Comparison of ENCODE assay signal across 35 cellular contexts in genomic region chr5:141761-142160, GRCh38. TPM values are rescaled to one million over a fixed set of nuclear protein-coding genes. Genes with fewer than 3 reads are reported as not detected.
"Had no signal": no experiment of that assay in that cellular context is flagged by ENCODE, and none has a peak within 500 bp of the region (broad histone marks: within the 10 kb centered on the region; RNA-seq: fewer than 3 reads in every experiment).

No MANE protein-coding gene starts in this region.

- H3K4me3 Mint-ChIP-seq: activated B cell treated with CpG ODN at 0.5 μM for 24 hours; activated CD8-positive, alpha-beta T cell treated with anti-CD3 and anti-CD28 coated beads for 36 hours; activated naive CD8-positive, alpha-beta T cell treated with anti-CD3 and anti-CD28 coated beads for 36 hours; activated T-cell treated with anti-CD3 and anti-CD28 coated beads, Interleukin-2, amount 50 U/mL, for 72 hours; activated T-helper 17 cell treated with anti-CD3 and anti-CD28 coated beads, Interleukin-2, amount 50 U/mL, for 72 hours had no signal

- H3K4me2 ChIP-seq: KMS-11 had no signal

- H3K27ac ChIP-seq: brain microvascular endothelial cell, KMS-11, SJSA1, VCaP had no signal

- DNase-seq: activated B cell treated with CpG ODN at 0.5 μM for 24 hours; activated CD4-positive, alpha-beta T cell treated with anti-CD3 and anti-CD28 coated beads for 48 hours; activated CD4-positive, alpha-beta T cell treated with anti-CD3 and anti-CD28 coated beads, Interleukin-2, amount 50 U/mL, for 4 hours; activated CD4-positive, CD25-positive, alpha-beta regulatory T cell treated with anti-CD3 and anti-CD28 coated beads, Interleukin-2, amount 50 U/mL, for 72 hours; activated CD8-positive, alpha-beta T cell treated with anti-CD3 and anti-CD28 coated beads for 36 hours; activated effector memory CD4-positive, alpha-beta T cell treated with anti-CD3 and anti-CD28 coated beads, Interleukin-2, amount 50 U/mL, for 16 hours; activated naive CD4-positive, alpha-beta T cell; activated naive CD4-positive, alpha-beta T cell treated with anti-CD3 and anti-CD28 coated beads, Interleukin-2, amount 50 U/mL, for 16 hours; activated naive CD8-positive, alpha-beta T cell treated with anti-CD3 and anti-CD28 coated beads for 36 hours; activated T-cell treated with anti-CD3 and anti-CD28 coated beads, Interleukin-2, amount 50 U/mL, for 1 hour; activated T-cell treated with anti-CD3 and anti-CD28 coated beads, Interleukin-2, amount 50 U/mL, for 72 hours; amniotic stem cell; aorta; brain microvascular endothelial cell; MM.1S; MV-4-11; NCI-H1092; NCI-H1436 treated with DMSO at 0.1 percent for 48 hours; NCI-H1694 treated with DMSO at 0.1 percent for 48 hours; NCI-H2029; NCI-H345; NCI-H524 treated with DMSO at 0.1 percent for 48 hours; SHP77 treated with DMSO at 0.1 percent for 48 hours; SW 1271; T-helper 1 cell; T-helper 2 cell; T-helper 9 cell had no signal

- H3K9ac ChIP-seq: KMS-11 had no signal

- H3K27ac Mint-ChIP-seq: activated B cell treated with CpG ODN at 0.5 μM for 24 hours; activated CD8-positive, alpha-beta T cell treated with anti-CD3 and anti-CD28 coated beads for 36 hours; activated naive CD8-positive, alpha-beta T cell treated with anti-CD3 and anti-CD28 coated beads for 36 hours; activated T-cell treated with anti-CD3 and anti-CD28 coated beads, Interleukin-2, amount 50 U/mL, for 72 hours; activated T-helper 17 cell treated with anti-CD3 and anti-CD28 coated beads, Interleukin-2, amount 50 U/mL, for 72 hours had no signal

- H3K27me3 ChIP-seq: brain microvascular endothelial cell, SJSA1 had no signal

- H3K27me3 Mint-ChIP-seq: activated CD8-positive, alpha-beta T cell treated with anti-CD3 and anti-CD28 coated beads for 36 hours had no signal

- H3K9me3 Mint-ChIP-seq: activated T-helper 17 cell treated with anti-CD3 and anti-CD28 coated beads, Interleukin-2, amount 50 U/mL, for 72 hours had no signal

- H3K4me1 ChIP-seq: SJSA1 had no signal

- H3K9me3 ChIP-seq: SJSA1 had no signal

- H3K4me3 ChIP-seq: SJSA1 had no signal

- H3K4me1 Mint-ChIP-seq: activated B cell treated with CpG ODN at 0.5 μM for 24 hours; activated naive CD8-positive, alpha-beta T cell treated with anti-CD3 and anti-CD28 coated beads for 36 hours; activated T-helper 17 cell treated with anti-CD3 and anti-CD28 coated beads, Interleukin-2, amount 50 U/mL, for 72 hours had no signal

- ATAC-seq: activated CD8-positive, alpha-beta T cell treated with anti-CD3 and anti-CD28 coated beads for 36 hours; activated T-cell treated with anti-CD3 and anti-CD28 coated beads, Interleukin-2, amount 50 U/mL, for 72 hours; activated T-helper 17 cell treated with anti-CD3 and anti-CD28 coated beads, Interleukin-2, amount 50 U/mL, for 72 hours; Panc1 had no signal

- H3K36me3 ChIP-seq: brain microvascular endothelial cell, SJSA1 had no signal

RNA-seq across cellular contexts. Expression of gene LRRC14B, which starts 49.5 kb away (rescaled TPM):
- total RNA-seq: activated B cell treated with CpG ODN at 0.5 μM for 24 hours; activated CD8-positive, alpha-beta memory T cell treated with anti-CD3 and anti-CD28 coated beads for 36 hours; activated T-cell treated with anti-CD3 and anti-CD28 coated beads, Interleukin-2, amount 50 U/mL, for 72 hours; activated T-helper 17 cell treated with anti-CD3 and anti-CD28 coated beads, Interleukin-2, amount 50 U/mL, for 72 hours; aorta; NCI-H460; RPMI7951; SJSA1 had no signal
- polyA plus RNA-seq: aorta had no signal

RNA-seq across cellular contexts. Expression of gene PLEKHG4B, which starts 49.8 kb away (rescaled TPM):
- total RNA-seq: activated B cell treated with CpG ODN at 0.5 μM for 24 hours; activated CD8-positive, alpha-beta T cell treated with anti-CD3 and anti-CD28 coated beads for 36 hours; activated T-cell treated with anti-CD3 and anti-CD28 coated beads, Interleukin-2, amount 50 U/mL, for 72 hours; NCI-H460 had no signal
